ENCODE assay signal across 17 cellular contexts in genomic region chr2:98738304-98738703, GRCh38. TPM values are rescaled to one million over a fixed set of nuclear protein-coding genes. Genes with fewer than 3 reads are reported as not detected.
DNase-seq lines count a peak whose midpoint lies in the region; ATAC-seq and TF ChIP-seq lines count a peak whose summit lies in the region.
"Had no signal": no experiment of that assay in that cellular context is flagged by ENCODE, and none has a peak within 500 bp of the region (broad histone marks: within the 10 kb centered on the region; RNA-seq: fewer than 3 reads in every experiment).

No MANE protein-coding gene starts in this region.

- ATAC-seq in CD8-positive, alpha-beta T cell = no peak
- ATAC-seq in activated CD8-positive, alpha-beta T cell treated with anti-CD3 and anti-CD28 coated beads, Interleukin-2, amount 10 ng/mL, durations not matched to agents 7 days and 5 days = no peak
- no peak for ATAC-seq in naive thymus-derived CD4-positive, alpha-beta T cell
- ATAC-seq in GM18868 (IDR thresholded peaks at IDR 0.05; ENCODE audit: unreplicated experiment) (no peak), HG03108 (IDR thresholded peaks at IDR 0.05; ENCODE audit: unreplicated experiment) (no peak)
- ATAC-seq: HCT116 had no signal

- H3K4me3 ChIP-seq in CD8-positive, alpha-beta T cell (ENCODE audit: low read depth, low read length) = no peak overlapping the region
- H3K4me3 ChIP-seq in naive thymus-derived CD4-positive, alpha-beta T cell (ENCODE audit: low read length) = no peak overlapping the region
- H3K4me3 ChIP-seq: GM23248 had no signal

- POLR2A ChIA-PET in activated CD4-positive, alpha-beta T cell treated with anti-CD3 and anti-CD28 coated beads, Interleukin-2, amount 10 ng/mL, durations not matched to agents 7 days and 5 days (lab: Charles Lee) = interaction anchor here (0.5 kb wide), 2 partner anchors 20 to 81 kb away, joined by 3 to 5 read pairs; no protein-coding TSS in a partner anchor
- POLR2A ChIA-PET in CD8-positive, alpha-beta T cell (lab: Charles Lee) = interaction anchor here (0.5 to 2.4 kb wide), 4 partner anchors 9 to 33 kb away, joined by 3 to 13 read pairs (median 7); no protein-coding TSS in a partner anchor
- POLR2A ChIA-PET in activated CD8-positive, alpha-beta T cell treated with anti-CD3 and anti-CD28 coated beads, Interleukin-2, amount 10 ng/mL, durations not matched to agents 7 days and 5 days (lab: Charles Lee) = interaction anchor here (0.9 kb wide), 3 partner anchors 20 to 33 kb away, joined by 3 read pairs; no protein-coding TSS in a partner anchor
- POLR2A ChIA-PET in naive thymus-derived CD4-positive, alpha-beta T cell (lab: Charles Lee) = interaction anchor here (0.5 to 28.9 kb wide), 6 partner anchors 9 to 36 kb away, joined by 4 to 604 read pairs (median 20); partner anchors contain the start of gene MGAT4A

- peaks cover 24% of the 10 kb centered on the region for H3K36me3 Mint-ChIP-seq in activated CD4-positive, alpha-beta T cell treated with anti-CD3 and anti-CD28 coated beads, Interleukin-2, amount 10 ng/mL, durations not matched to agents 7 days and 5 days (ENCODE audit: low read depth)
- H3K36me3 Mint-ChIP-seq in CD8-positive, alpha-beta T cell = no peaks in the 10 kb centered on the region
- H3K36me3 Mint-ChIP-seq in activated CD8-positive, alpha-beta T cell treated with anti-CD3 and anti-CD28 coated beads, Interleukin-2, amount 10 ng/mL, durations not matched to agents 7 days and 5 days (ENCODE audit: low read depth) = peaks cover 16% of the 10 kb centered on the region
- H3K36me3 Mint-ChIP-seq in naive thymus-derived CD4-positive, alpha-beta T cell = peaks cover 0 to 27% (median 4%) of the 10 kb centered on the region in 5 donors
- peaks cover 2% of the 10 kb centered on the region for H3K36me3 Mint-ChIP-seq in chondrocyte (ENCODE audit: low read depth)

- H3K36me3 ChIP-seq in CD8-positive, alpha-beta T cell (ENCODE audit: insufficient read depth, low read length) = no peaks in the 10 kb centered on the region
- no peaks in the 10 kb centered on the region for H3K36me3 ChIP-seq in naive thymus-derived CD4-positive, alpha-beta T cell (ENCODE audit: control insufficient read depth in 2 of 3, insufficient read depth in 3 of 3, low read length in 3 of 3)

- peaks cover 54% of the 10 kb centered on the region for H3K4me1 Mint-ChIP-seq in activated CD4-positive, alpha-beta T cell treated with anti-CD3 and anti-CD28 coated beads, Interleukin-2, amount 10 ng/mL, durations not matched to agents 7 days and 5 days
- H3K4me1 Mint-ChIP-seq in CD8-positive, alpha-beta T cell (ENCODE audit: low read depth) = peaks cover 72% of the 10 kb centered on the region
- peaks cover 50% of the 10 kb centered on the region for H3K4me1 Mint-ChIP-seq in activated CD8-positive, alpha-beta T cell treated with anti-CD3 and anti-CD28 coated beads, Interleukin-2, amount 10 ng/mL, durations not matched to agents 7 days and 5 days (ENCODE audit: low read depth)
- H3K4me1 Mint-ChIP-seq in naive thymus-derived CD4-positive, alpha-beta T cell = peaks cover 45 to 92% (median 88%) of the 10 kb centered on the region in 7 donors
- no peaks in the 10 kb centered on the region for H3K4me1 Mint-ChIP-seq in chondrocyte (ENCODE audit: low read depth)

- H3K4me1 ChIP-seq in CD8-positive, alpha-beta T cell (ENCODE audit: insufficient read depth, low read length) = peaks cover 52% of the 10 kb centered on the region
- peaks cover 21 to 58% of the 10 kb centered on the region in 2 donors for H3K4me1 ChIP-seq in naive thymus-derived CD4-positive, alpha-beta T cell (ENCODE audit: control insufficient read depth in 2 of 2, insufficient read depth in 2 of 2, low read length in 2 of 2)

- no peaks in the 10 kb centered on the region for H3K27me3 ChIP-seq in CD8-positive, alpha-beta T cell (ENCODE audit: insufficient read depth, low read length)
- H3K27me3 ChIP-seq in naive thymus-derived CD4-positive, alpha-beta T cell (ENCODE audit: control insufficient read depth in 2 of 2, insufficient read depth in 2 of 2, low read length in 2 of 2) = no peaks in the 10 kb centered on the region

- no peaks in the 10 kb centered on the region for H3K9me3 ChIP-seq in CD8-positive, alpha-beta T cell (ENCODE audit: low read length)
- no peaks in the 10 kb centered on the region for H3K9me3 ChIP-seq in naive thymus-derived CD4-positive, alpha-beta T cell (ENCODE audit: control insufficient read depth in 2 of 3, low read length in 3 of 3)

- CTCF ChIA-PET in activated CD4-positive, alpha-beta T cell treated with anti-CD3 and anti-CD28 coated beads, Interleukin-2, amount 10 ng/mL, durations not matched to agents 7 days and 5 days (lab: Charles Lee) = interaction anchor here (1.1 to 2.3 kb wide), 4 partner anchors 8 to 20 kb away, joined by 4 to 8 read pairs (median 4); no protein-coding TSS in a partner anchor
- CTCF ChIA-PET in CD8-positive, alpha-beta T cell (lab: Charles Lee) = interaction anchor here (1.2 to 3.2 kb wide), 5 partner anchors 19 to 100 kb away, joined by 3 to 11 read pairs (median 5); no protein-coding TSS in a partner anchor
- CTCF ChIA-PET in activated CD8-positive, alpha-beta T cell treated with anti-CD3 and anti-CD28 coated beads, Interleukin-2, amount 10 ng/mL, durations not matched to agents 7 days and 5 days (lab: Charles Lee) = interaction anchor here (1.0 to 1.8 kb wide), 3 partner anchors 9 to 89 kb away, joined by 3 to 5 read pairs (median 5); no protein-coding TSS in a partner anchor
- CTCF ChIA-PET in naive thymus-derived CD4-positive, alpha-beta T cell (lab: Charles Lee) = interaction anchor here (0.7 to 2.2 kb wide), 3 partner anchors 19 to 33 kb away, joined by 3 to 7 read pairs (median 6); no protein-coding TSS in a partner anchor

- no peak overlapping the region for H3K27ac ChIP-seq in CD8-positive, alpha-beta T cell (ENCODE audit: low read depth, low read length)
- peak overlapping the region; percentile 2 for H3K27ac ChIP-seq in naive thymus-derived CD4-positive, alpha-beta T cell (ENCODE audit: low read depth, low read length)
- H3K27ac ChIP-seq: GM23248 had no signal

- no peak for DNase-seq in activated CD4-positive, alpha-beta T cell treated with anti-CD3 and anti-CD28 coated beads, Interleukin-2, amount 10 ng/mL, durations not matched to agents 7 days and 5 days
- no peak for DNase-seq in activated CD4-positive, alpha-beta T cell treated with anti-CD3 and anti-CD28 coated beads for 48 hours
- DNase-seq in CD8-positive, alpha-beta T cell = no peak
- no peak for DNase-seq in activated CD8-positive, alpha-beta T cell treated with anti-CD3 and anti-CD28 coated beads, Interleukin-2, amount 10 ng/mL, durations not matched to agents 7 days and 5 days
- DNase-seq in naive thymus-derived CD4-positive, alpha-beta T cell = no peak
- DNase-seq in chondrocyte (ENCODE audit: low spot score) = no peak
- DNase-seq: C1 segment of cervical spinal cord; GF-D8; GM23248; NCI-H1436 treated with DMSO at 0.1 percent for 48 hours; NCI-H2227 treated with DMSO at 0.1 percent for 48 hours; NCI-H526; NK-92 treated with Interleukin-12 subunit alpha and Interleukin-12 subunit beta, amount 100 ng/mL, for 24 hours; OCI-M1 had no signal

- no peak for TF ChIP-seq CTCF in CD8-positive, alpha-beta T cell (IDR thresholded peaks at IDR 0.05)
- no peak for TF ChIP-seq CTCF in chondrocyte (IDR thresholded peaks at IDR 0.05)

- H3K27ac Mint-ChIP-seq in activated CD4-positive, alpha-beta T cell treated with anti-CD3 and anti-CD28 coated beads, Interleukin-2, amount 10 ng/mL, durations not matched to agents 7 days and 5 days = peak overlapping the region; percentile 33
- H3K27ac Mint-ChIP-seq in CD8-positive, alpha-beta T cell = peak overlapping the region; percentile 88
- H3K27ac Mint-ChIP-seq in activated CD8-positive, alpha-beta T cell treated with anti-CD3 and anti-CD28 coated beads, Interleukin-2, amount 10 ng/mL, durations not matched to agents 7 days and 5 days = peak overlapping the region; percentile 30
- peak overlapping the region in 8 of 9 donors; percentile 1 to 92 (median 88) for H3K27ac Mint-ChIP-seq in naive thymus-derived CD4-positive, alpha-beta T cell
- no peak overlapping the region for H3K27ac Mint-ChIP-seq in chondrocyte (ENCODE audit: unreplicated experiment)

- no peak overlapping the region for H3K4me3 Mint-ChIP-seq in activated CD4-positive, alpha-beta T cell treated with anti-CD3 and anti-CD28 coated beads, Interleukin-2, amount 10 ng/mL, durations not matched to agents 7 days and 5 days
- H3K4me3 Mint-ChIP-seq in CD8-positive, alpha-beta T cell = no peak overlapping the region
- no peak overlapping the region for H3K4me3 Mint-ChIP-seq in activated CD8-positive, alpha-beta T cell treated with anti-CD3 and anti-CD28 coated beads, Interleukin-2, amount 10 ng/mL, durations not matched to agents 7 days and 5 days
- H3K4me3 Mint-ChIP-seq in naive thymus-derived CD4-positive, alpha-beta T cell = peak overlapping the region in 7 of 10 donors; percentile 1 to 66 (median 28)
- no peak overlapping the region for H3K4me3 Mint-ChIP-seq in chondrocyte (ENCODE audit: unreplicated experiment)

- no peaks in the 10 kb centered on the region for H3K27me3 Mint-ChIP-seq in activated CD4-positive, alpha-beta T cell treated with anti-CD3 and anti-CD28 coated beads, Interleukin-2, amount 10 ng/mL, durations not matched to agents 7 days and 5 days
- H3K27me3 Mint-ChIP-seq in CD8-positive, alpha-beta T cell (ENCODE audit: low read depth) = no peaks in the 10 kb centered on the region
- no peaks in the 10 kb centered on the region for H3K27me3 Mint-ChIP-seq in activated CD8-positive, alpha-beta T cell treated with anti-CD3 and anti-CD28 coated beads, Interleukin-2, amount 10 ng/mL, durations not matched to agents 7 days and 5 days (ENCODE audit: low read depth)
- no peaks in the 10 kb centered on the region for H3K27me3 Mint-ChIP-seq in naive thymus-derived CD4-positive, alpha-beta T cell
- H3K27me3 Mint-ChIP-seq in chondrocyte (ENCODE audit: low read depth) = peaks cover 56% of the 10 kb centered on the region

- no peaks in the 10 kb centered on the region for H3K9me3 Mint-ChIP-seq in activated CD4-positive, alpha-beta T cell treated with anti-CD3 and anti-CD28 coated beads, Interleukin-2, amount 10 ng/mL, durations not matched to agents 7 days and 5 days
- H3K9me3 Mint-ChIP-seq in CD8-positive, alpha-beta T cell = no peaks in the 10 kb centered on the region
- no peaks in the 10 kb centered on the region for H3K9me3 Mint-ChIP-seq in activated CD8-positive, alpha-beta T cell treated with anti-CD3 and anti-CD28 coated beads, Interleukin-2, amount 10 ng/mL, durations not matched to agents 7 days and 5 days (ENCODE audit: insufficient read depth)
- H3K9me3 Mint-ChIP-seq in naive thymus-derived CD4-positive, alpha-beta T cell = peaks cover 0 to 5% (median 0%) of the 10 kb centered on the region in 11 donors
- H3K9me3 Mint-ChIP-seq in chondrocyte (ENCODE audit: low read depth) = no peaks in the 10 kb centered on the region

- intact Hi-C loops in CD8-positive, alpha-beta T cell (cut with DNase I, micrococcal nuclease) = no loop called here
- intact Hi-C loops in naive thymus-derived CD4-positive, alpha-beta T cell (cut with micrococcal nuclease) = loop anchor here (10.0 kb wide), 2 partner anchors 274 to 596 kb away; partner anchors contain the start of genes EIF5B (in 1 of the 2) and TXNDC9 (in 1 of the 2)

RNA-seq across cellular contexts. Expression of gene MGAT4A, which starts 7.4 kb away (rescaled TPM):
- 100 to 1,000 TPM in 1 of 2 experiments, 10 to 100 TPM in 1; 93.9 to 109 TPM for total RNA-seq in activated CD4-positive, alpha-beta T cell treated with anti-CD3 and anti-CD28 coated beads, Interleukin-2, amount 10 ng/mL, durations not matched to agents 7 days and 5 days
- 100 to 1,000 TPM; 226 to 229 TPM for total RNA-seq in CD8-positive, alpha-beta T cell
- 10 to 100 TPM; 73.4 to 76.2 TPM for total RNA-seq in activated CD8-positive, alpha-beta T cell treated with anti-CD3 and anti-CD28 coated beads, Interleukin-2, amount 10 ng/mL, durations not matched to agents 7 days and 5 days
- total RNA-seq in naive thymus-derived CD4-positive, alpha-beta T cell = 100 to 1,000 TPM; 125 to 308 (median 240) TPM
- polyA plus RNA-seq in naive thymus-derived CD4-positive, alpha-beta T cell = 100 to 1,000 TPM; 262 to 349 TPM
- total RNA-seq in chondrocyte = 1.7 to 2.2 TPM (median 2.1 TPM) in 3 replicates
- polyA plus RNA-seq: GM23248 had no signal

Comparison
In these comparisons a context has a peak if more than half of its experiments do, and no peak if none do; other contexts are left out.
1. H3K4me3 Mint-ChIP-seq: peak in naive thymus-derived CD4-positive, alpha-beta T cell (7 of 10); none in activated CD4-positive, alpha-beta T cell treated with anti-CD3 and anti-CD28 coated beads, Interleukin-2, amount 10 ng/mL, durations not matched to agents 7 days and 5 days (single experiment), CD8-positive, alpha-beta T cell (single experiment), activated CD8-positive, alpha-beta T cell treated with anti-CD3 and anti-CD28 coated beads, Interleukin-2, amount 10 ng/mL, durations not matched to agents 7 days and 5 days (single experiment) and chondrocyte (single experiment).
2. RNA of gene MGAT4A, which starts 7.4 kb away (total RNA-seq): 125 to 308 TPM in naive thymus-derived CD4-positive, alpha-beta T cell, 226 to 229 TPM in CD8-positive, alpha-beta T cell, 93.9 to 109 TPM in activated CD4-positive, alpha-beta T cell treated with anti-CD3 and anti-CD28 coated beads, Interleukin-2, amount 10 ng/mL, durations not matched to agents 7 days and 5 days and 73.4 to 76.2 TPM in activated CD8-positive, alpha-beta T cell treated with anti-CD3 and anti-CD28 coated beads, Interleukin-2, amount 10 ng/mL, durations not matched to agents 7 days and 5 days; 1.7 to 2.2 TPM in chondrocyte; every median in the first group is over 10 times any median in the second.
3. intact Hi-C loops: an anchor here in naive thymus-derived CD4-positive, alpha-beta T cell (10.0 kb wide); none called in CD8-positive, alpha-beta T cell.